ENCODE assay signal across 7 cellular contexts in the genomic region with DNA sequence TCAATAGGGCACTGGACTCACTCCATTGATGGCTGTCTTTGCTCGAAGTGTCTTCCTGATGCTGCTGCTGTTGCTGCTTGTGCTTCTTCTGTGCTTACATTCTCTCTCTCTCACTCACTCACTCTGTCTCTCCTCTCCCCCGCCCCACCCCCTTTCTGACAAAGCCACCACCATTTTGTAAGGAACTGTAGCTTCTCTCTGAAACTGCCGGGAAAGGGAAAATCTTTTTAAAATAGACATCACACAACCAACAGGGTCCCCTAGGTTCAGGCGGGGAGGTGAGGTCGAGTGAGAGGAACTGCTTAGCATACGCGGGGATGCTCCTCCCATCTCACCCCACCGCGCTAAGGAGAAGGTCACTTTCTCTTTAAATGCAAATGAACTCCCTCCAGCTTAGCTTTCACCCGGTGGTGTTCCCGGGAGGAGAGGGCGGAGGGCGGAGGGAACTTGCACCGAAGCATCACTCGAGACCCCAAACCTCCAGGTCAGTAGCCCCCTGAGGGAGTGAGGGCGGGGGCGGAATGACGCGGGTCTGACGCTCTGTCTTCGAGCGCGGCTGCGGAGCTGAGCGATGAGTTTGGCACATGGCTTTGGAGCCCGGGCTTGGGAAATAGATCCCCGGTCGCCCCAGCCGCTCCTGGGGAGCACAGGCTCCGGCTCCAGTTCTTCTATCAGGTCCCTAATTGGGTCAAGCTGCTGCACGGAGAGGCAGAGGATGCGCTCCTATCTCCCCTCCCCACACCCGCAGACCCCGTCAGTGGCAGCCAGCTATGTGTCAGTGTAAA. TPM values are rescaled to one million over a fixed set of nuclear protein-coding genes. Genes with fewer than 3 reads are reported as not detected.
DNase-seq lines count a peak whose midpoint lies in the region; ATAC-seq, FAIRE-seq and TF ChIP-seq lines count a peak whose summit lies in the region.

A gene (plus strand): TSS at position 370 of the 785 bp plus-strand sequence. CDS start 1,341 bp downstream, outside the sequence.

- H3K4me2 ChIP-seq in GM12878 (ENCODE audit: control insufficient read depth, insufficient read depth), result peak within 1 kb of the TSS; percentile 88

- peak within 1 kb of the TSS; percentile 89 for H3K27ac ChIP-seq in GM12878 (ENCODE audit: control insufficient read depth, insufficient read depth)

- WGBS in GM12878 (ENCODE audit: insufficient coverage, insufficient replicate concordance, low lambda C conversion rate, missing lambda C conversion rate), result under 1% methylated on average over 27 of the region's 34 CpGs

- TF ChIP-seq EP300 in GM12878 (IDR thresholded peaks at IDR 0.05; ENCODE audit: borderline replicate concordance in 1 of 2, control insufficient read depth in 1 of 2, low read depth in 2 of 2, low read length in 2 of 2), result peak in 1 of 2 experiments; percentile 20; a peak in 1 of 4 replicates

- ATAC-seq in GM18511 (IDR thresholded peaks at IDR 0.05; ENCODE audit: unreplicated experiment), result peak; percentile 29
- ATAC-seq in GM12878, result peak; percentile 66
- no peak for ATAC-seq in HG03175 (IDR thresholded peaks at IDR 0.05; ENCODE audit: unreplicated experiment)

- peak; percentile 78 for FAIRE-seq in GM12878 (lab: Jason Lieb, UNC)

- no peak for TF ChIP-seq RAD21 in GM12878 (IDR thresholded peaks at IDR 0.05; ENCODE audit: insufficient read depth, low read depth, low read length)

- peak within 1 kb of the TSS; percentile 90 for H3K4me3 ChIP-seq in GM12878

- intact Hi-C loops in GM12878 (cut with micrococcal nuclease; ENCODE audit: unreplicated experiment), result loop anchor here (2.0 to 5.0 kb wide), 3 partner anchors 20 to 212 kb away; no protein-coding TSS in a partner anchor

- peaks cover 19% of the 10 kb centered on the region for H3K79me2 ChIP-seq in GM12878 (ENCODE audit: control insufficient read depth, insufficient read depth, low read length)

- H4K20me1 ChIP-seq in GM12878 (ENCODE audit: control insufficient read depth, insufficient read depth), result no peaks in the 10 kb centered on the region

- H2AFZ ChIP-seq in GM12878 (ENCODE audit: control insufficient read depth, low read depth, low read length), result peak within 1 kb of the TSS; percentile 71

- BruUV-seq in GM12878 (replicated peaks; lab: Mats Ljungman, UMichigan), result no TSS peak

- CTCF ChIA-PET in GM12878 (lab: Yijun Ruan, JAX), result interaction anchor here (0.8 to 3.7 kb wide), 13 partner anchors 8 to 136 kb away, joined by 3 to 27 read pairs (median 4); a partner anchor contains a TSS

- H3K27me3 ChIP-seq in GM12878 (replicated peaks in 1 of 2; ENCODE audit: control insufficient read depth in 2 of 2, insufficient read depth in 2 of 2, low read length in 1 of 2), result no peaks in the 10 kb centered on the region

- in situ Hi-C loops in GM12878 (cut with MboI), result no loop called here

- peak; percentile 65 for DNase-seq in NCI-H1105 treated with DMSO at 0.1 percent for 48 hours (lab: John Stamatoyannopoulos, UW)
- peak; percentile 46 for DNase-seq in T-helper 22 cell (ENCODE audit: low read depth)
- peak; percentile 34 for DNase-seq in GM12878 (ENCODE audit: low read depth, low spot score)
- DNase-seq in hepatic stellate cell (ENCODE audit: low spot score), result peak; percentile 82
- no peak for DNase-seq in pulmonary artery endothelial cell (ENCODE audit: low read depth, low spot score)

- TF ChIP-seq POLR2A in GM12878 (IDR thresholded peaks at IDR 0.05; ENCODE audit: low read depth, low read length), result peak; percentile 63; the same call in 1 of the 2 replicates

- peaks cover 14 to 15% of the 10 kb centered on the region in 2 experiments for H3K36me3 ChIP-seq in GM12878 (ENCODE audit: control insufficient read depth in 2 of 2, insufficient read depth in 2 of 2, low read length in 1 of 2)

- SMC1A ChIA-PET in GM12878 (lab: Charles Lee; ENCODE audit: uncharacterized antibody, unreplicated experiment), result interaction anchor here (0.8 to 2.4 kb wide), 12 partner anchors 9 to 127 kb away, joined by 3 to 26 read pairs (median 5); a partner anchor contains a TSS

- peaks cover 16% of the 10 kb centered on the region for H3K4me1 ChIP-seq in GM12878 (ENCODE audit: control insufficient read depth, insufficient read depth, low read length)

- POLR2A ChIA-PET in GM12878 (lab: Charles Lee), result interaction anchor here (0.6 to 2.8 kb wide), 21 partner anchors 11 to 692 kb away, joined by 3 to 25 read pairs (median 4); a partner anchor contains a TSS

- H3K9ac ChIP-seq in GM12878 (ENCODE audit: control insufficient read depth, insufficient read depth, low read length), result peak within 1 kb of the TSS; percentile 82

- RAD21 ChIA-PET in GM12878 (lab: Charles Lee; ENCODE audit: unreplicated experiment), result interaction anchor here (1.0 to 4.2 kb wide), 12 partner anchors 10 to 194 kb away, joined by 3 to 22 read pairs (median 4); a partner anchor contains a TSS

- H3K9me3 ChIP-seq in GM12878 (replicated peaks; ENCODE audit: control insufficient read depth, insufficient read depth, low read length), result no peaks in the 10 kb centered on the region

- no peak for TF ChIP-seq CTCF in GM12878 (IDR thresholded peaks at IDR 0.05 in 2 of 3, conservative IDR thresholded peaks at IDR 0.05 in 1 of 3; ENCODE audit: control insufficient read depth in 2 of 3, extremely low read depth in 1 of 3, insufficient read depth in 1 of 3, low read depth in 3 of 3, low read length in 3 of 3)

TF ChIP-seq in GM12878, 131 proteins besides CTCF, POLR2A, EP300 and RAD21 (continues in another document):
- TF ChIP-seq, protein P1, sequence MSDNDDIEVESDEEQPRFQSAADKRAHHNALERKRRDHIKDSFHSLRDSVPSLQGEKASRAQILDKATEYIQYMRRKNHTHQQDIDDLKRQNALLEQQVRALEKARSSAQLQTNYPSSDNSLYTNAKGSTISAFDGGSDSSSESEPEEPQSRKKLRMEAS (IDR thresholded peaks at IDR 0.05; ENCODE audit: low read depth, low read length), result peak; percentile 70; the same call in 1 of the 2 replicates
- TF ChIP-seq FOS (IDR thresholded peaks at IDR 0.05; ENCODE audit: borderline replicate concordance, extremely low read depth, insufficient read length), result no peak
- TF ChIP-seq CREB1 (IDR thresholded peaks at IDR 0.05; ENCODE audit: low read depth), result peak; percentile 83
- no peak for TF ChIP-seq SUPT20H (IDR thresholded peaks at IDR 0.05; ENCODE audit: borderline replicate concordance, control insufficient read depth, low read depth, low read length)
- no peak for TF ChIP-seq FOXK2 (IDR thresholded peaks at IDR 0.05)
- peak; percentile 70 for TF ChIP-seq YY1 (IDR thresholded peaks at IDR 0.05; ENCODE audit: low read depth, low read length)
- TF ChIP-seq, protein P2, sequence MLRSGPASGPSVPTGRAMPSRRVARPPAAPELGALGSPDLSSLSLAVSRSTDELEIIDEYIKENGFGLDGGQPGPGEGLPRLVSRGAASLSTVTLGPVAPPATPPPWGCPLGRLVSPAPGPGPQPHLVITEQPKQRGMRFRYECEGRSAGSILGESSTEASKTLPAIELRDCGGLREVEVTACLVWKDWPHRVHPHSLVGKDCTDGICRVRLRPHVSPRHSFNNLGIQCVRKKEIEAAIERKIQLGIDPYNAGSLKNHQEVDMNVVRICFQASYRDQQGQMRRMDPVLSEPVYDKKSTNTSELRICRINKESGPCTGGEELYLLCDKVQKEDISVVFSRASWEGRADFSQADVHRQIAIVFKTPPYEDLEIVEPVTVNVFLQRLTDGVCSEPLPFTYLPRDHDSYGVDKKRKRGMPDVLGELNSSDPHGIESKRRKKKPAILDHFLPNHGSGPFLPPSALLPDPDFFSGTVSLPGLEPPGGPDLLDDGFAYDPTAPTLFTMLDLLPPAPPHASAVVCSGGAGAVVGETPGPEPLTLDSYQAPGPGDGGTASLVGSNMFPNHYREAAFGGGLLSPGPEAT (IDR thresholded peaks at IDR 0.05; ENCODE audit: low read depth), result peak; percentile 56
- peak; percentile 31 to 88 for TF ChIP-seq EGR1 (IDR thresholded peaks at IDR 0.05; ENCODE audit: borderline replicate concordance in 1 of 2, low read depth in 2 of 2, low read length in 2 of 2)
- peak; percentile 22 to 32; a peak in 1 of 4 replicates for TF ChIP-seq BHLHE40 (IDR thresholded peaks at IDR 0.05; ENCODE audit: borderline replicate concordance in 1 of 2, low read depth in 2 of 2, low read length in 1 of 2)
- peak; percentile 3; the same call in 1 of the 2 replicates for TF ChIP-seq CBFB (IDR thresholded peaks at IDR 0.05; ENCODE audit: low read depth)
- peak; percentile 84 for TF ChIP-seq MXI1 (IDR thresholded peaks at IDR 0.05; ENCODE audit: low read depth, low read length)
- peak; percentile 98; the same call in 2 of the 3 replicates for TF ChIP-seq POU2F2 (IDR thresholded peaks at IDR 0.05; ENCODE audit: borderline replicate concordance, low read depth, low read length)
- peak; percentile 52 for TF ChIP-seq GATAD2B (conservative IDR thresholded peaks at IDR 0.05; ENCODE audit: low read depth)
- TF ChIP-seq SPI1 (IDR thresholded peaks at IDR 0.05; ENCODE audit: borderline replicate concordance, insufficient read depth, low read depth, low read length), result peak; percentile 65
- 0 out of 2 replicates have a peak, but pooled peaks have one; percentile 30 for TF ChIP-seq NBN (IDR thresholded peaks at IDR 0.05)

RNA-seq across cellular contexts. Expression of the gene that starts here (rescaled TPM):
- 43.6 and 44.7 TPM in 2 replicates for total RNA-seq in GM12878 (2013; cell fraction: nucleolus; rRNA removed)
- total RNA-seq in GM12878 (2014; rRNA removed) (95.9 and 101 TPM in 2 replicates), GM12878 (2014; rRNA removed; fragmentation: Illumina TruSeq; extraction: Trizol) (57.3 and 66.2 TPM in 2 replicates), GM12878 (2021) (87.1 and 89.7 TPM in 2 replicates), pulmonary artery endothelial cell (15.3 and 21.6 TPM in 2 replicates)
- 25.9 TPM for polyA plus RNA-seq in GM12878 (2011; ENCODE audit: low read depth)
- polyA plus RNA-seq in GM12878 (2011; rRNA removed) (66.2 and 91.5 TPM in 2 replicates), GM12878 (2014; fragmentation: Illumina TruSeq; extraction: Trizol) (14.2 and 48.9 TPM in 2 replicates), GM12878 (2014; fragmentation: Nextera tagmentation; extraction: Ambion mirVana) (10 to 100 TPM; 10.5 to 29.8 TPM), GM12878 (2014; rRNA removed) (102 and 111 TPM in 2 replicates), GM12878 (2016; fragmentation: Nextera tagmentation; extraction: Ambion mirVana) (100 to 1,000 TPM; 127 to 135 TPM)
- 150 and 206 TPM in 2 replicates for polyA plus RNA-seq in GM12878 (2011; cell fraction: cytosol; rRNA removed)
- 89.4 and 110 TPM in 2 replicates for polyA plus RNA-seq in GM12878 (2011; cell fraction: nucleus; rRNA removed)
- 67.5 and 79.9 TPM in 2 replicates for polyA plus RNA-seq in GM12878 (2012)
- 32.7 and 85.5 TPM in 2 replicates for polyA minus RNA-seq in GM12878 (2011; rRNA and poly(A)+ RNA removed)
- polyA minus RNA-seq in GM12878 (2011; cell fraction: cytosol; rRNA and poly(A)+ RNA removed), result 30.9 and 31.1 TPM in 2 replicates
- polyA minus RNA-seq in GM12878 (2011; cell fraction: nucleus; rRNA and poly(A)+ RNA removed), result 16.8 and 33.4 TPM in 2 replicates
